Comparison of ENCODE assay signal across 8 cellular contexts in the genomic region with DNA sequence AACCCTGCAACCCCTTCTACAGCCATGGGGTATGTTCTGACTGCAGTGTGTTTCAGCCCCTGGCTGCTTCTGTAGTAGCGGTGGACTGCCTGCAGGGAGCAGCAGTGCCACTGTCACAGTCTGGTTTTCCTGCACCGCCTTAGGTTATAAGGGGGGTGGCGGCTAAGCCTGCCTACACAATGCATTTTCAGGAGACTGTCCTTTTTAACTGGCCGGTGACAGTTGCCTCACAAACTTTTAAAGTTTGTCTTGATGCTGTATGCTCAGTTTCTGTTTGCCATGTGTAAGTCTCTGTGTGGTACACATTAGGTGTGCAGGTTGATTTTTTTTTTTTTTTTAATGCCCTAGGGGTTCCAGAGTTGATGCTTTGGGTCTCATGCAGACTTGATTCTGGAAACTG. TPM values are rescaled to one million over a fixed set of nuclear protein-coding genes. Genes with fewer than 3 reads are reported as not detected.
DNase-seq lines count a peak whose midpoint lies in the region; ATAC-seq and TF ChIP-seq lines count a peak whose summit lies in the region.

No MANE protein-coding gene starts in this region.

- DNase-seq in GDM1 (lab: John Stamatoyannopoulos, UW) (peak; percentile 59), HEK293T (ENCODE audit: extremely low spot score) (peak; percentile 80), NCI-H226 (peak; percentile 35), colonic mucosa (peak; percentile 65), right lobe of liver (peak; percentile 56 to 68 (median 60))
- DNase-seq in activated CD4-positive, alpha-beta T cell treated with anti-CD3 and anti-CD28 coated beads, Interleukin-2, amount 50 U/mL, for 1 hour, result peak; percentile 77
- peak; percentile 27 to 49 (median 45) for DNase-seq in stimulated activated CD4-positive, alpha-beta T cell treated with anti-CD3 and anti-CD28 coated beads, TNF-alpha, amount 100 ng/mL, for 48 hours (ENCODE audit: low read depth in 3 of 3)

- H3K4me1 ChIP-seq in colonic mucosa, result no peaks in the 10 kb centered on the region
- H3K4me1 ChIP-seq in right lobe of liver, result no peaks in the 10 kb centered on the region

- H3K36me3 ChIP-seq in colonic mucosa, result peaks cover 3% of the 10 kb centered on the region
- peaks cover 8 to 50% (median 36%) of the 10 kb centered on the region in 4 donors for H3K36me3 ChIP-seq in right lobe of liver

- H3K4me3 ChIP-seq in colonic mucosa (no peak overlapping the region), right lobe of liver (no peak overlapping the region)

- ATAC-seq in right lobe of liver, result peak; percentile 95 to 97 (median 96)
- ATAC-seq in HG02870 (IDR thresholded peaks at IDR 0.05; ENCODE audit: unreplicated experiment), result no peak

- no peak for TF ChIP-seq POLR2A in right lobe of liver (IDR thresholded peaks at IDR 0.05)

- 39% methylated on average over 3 of the region's 4 CpGs for WGBS in right lobe of liver (ENCODE audit: insufficient coverage, low coverage, low lambda C conversion rate, missing lambda C conversion rate)

- TF ChIP-seq CTCF in colonic mucosa (IDR thresholded peaks at IDR 0.05) (peak; percentile 94), right lobe of liver (IDR thresholded peaks at IDR 0.05) (peak; percentile 79 to 90 (median 86))

- CTCF ChIA-PET in HEK293T (lab: Yijun Ruan, JAX), result interaction anchor here (1.0 to 1.3 kb wide), 2 partner anchors 158 kb away, joined by 3 to 8 read pairs; no protein-coding TSS in a partner anchor

- no peaks in the 10 kb centered on the region for H3K9me3 ChIP-seq in colonic mucosa
- H3K9me3 ChIP-seq in right lobe of liver, result no peaks in the 10 kb centered on the region

- no peaks in the 10 kb centered on the region for H3K27me3 ChIP-seq in colonic mucosa
- no peaks in the 10 kb centered on the region for H3K27me3 ChIP-seq in right lobe of liver

- H3K27ac ChIP-seq in colonic mucosa (no peak overlapping the region), right lobe of liver (no peak overlapping the region)

- intact Hi-C loops in colonic mucosa (cut with DNase I), result loop anchor here (1.0 kb wide), 1 partner anchor 158 kb away; no protein-coding TSS in a partner anchor
- intact Hi-C loops in right lobe of liver (cut with DNase I), result loop anchor here (5.0 to 10.0 kb wide), 2 partner anchors 154 to 156 kb away; no protein-coding TSS in a partner anchor

- POLR2A ChIA-PET in HEK293T (lab: Yijun Ruan, JAX), result interaction anchor here (0.6 kb wide), 1 partner anchor 304 kb away, joined by 3 read pairs; no protein-coding TSS in a partner anchor

- no peak overlapping the region for H3K9ac ChIP-seq in colonic mucosa (ENCODE audit: low read depth in 2 of 2, low read length in 2 of 2)

TF ChIP-seq in HEK293T, 16 proteins besides CTCF, POLR2A, EP300 and RAD21:
- TF ChIP-seq BHLHE40 (IDR thresholded peaks at IDR 0.05; ENCODE audit: borderline replicate concordance), result no peak
- peak; percentile 70 for TF ChIP-seq ZNF384 (IDR thresholded peaks at IDR 0.05)
- no peak for TF ChIP-seq ARNT (IDR thresholded peaks at IDR 0.05)
- TF ChIP-seq FOXK2 (IDR thresholded peaks at IDR 0.05), result no peak
- TF ChIP-seq FOXA1 (IDR thresholded peaks at IDR 0.05), result no peak
- TF ChIP-seq, protein P1, sequence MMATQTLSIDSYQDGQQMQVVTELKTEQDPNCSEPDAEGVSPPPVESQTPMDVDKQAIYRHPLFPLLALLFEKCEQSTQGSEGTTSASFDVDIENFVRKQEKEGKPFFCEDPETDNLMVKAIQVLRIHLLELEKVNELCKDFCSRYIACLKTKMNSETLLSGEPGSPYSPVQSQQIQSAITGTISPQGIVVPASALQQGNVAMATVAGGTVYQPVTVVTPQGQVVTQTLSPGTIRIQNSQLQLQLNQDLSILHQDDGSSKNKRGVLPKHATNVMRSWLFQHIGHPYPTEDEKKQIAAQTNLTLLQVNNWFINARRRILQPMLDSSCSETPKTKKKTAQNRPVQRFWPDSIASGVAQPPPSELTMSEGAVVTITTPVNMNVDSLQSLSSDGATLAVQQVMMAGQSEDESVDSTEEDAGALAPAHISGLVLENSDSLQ (IDR thresholded peaks at IDR 0.05), result no peak
- TF ChIP-seq HDGF (IDR thresholded peaks at IDR 0.05; ENCODE audit: borderline replicate concordance), result no peak

RNA-seq across cellular contexts. Expression of a gene that starts 53.0 kb away (rescaled TPM):
- total RNA-seq in colonic mucosa (10 to 100 TPM; 32.2 to 43.8 TPM), right lobe of liver (10 to 100 TPM; 22.5 to 31.1 (median 27.5) TPM)
